ENCODE assay signal across 1 cellular context in the genomic region with DNA sequence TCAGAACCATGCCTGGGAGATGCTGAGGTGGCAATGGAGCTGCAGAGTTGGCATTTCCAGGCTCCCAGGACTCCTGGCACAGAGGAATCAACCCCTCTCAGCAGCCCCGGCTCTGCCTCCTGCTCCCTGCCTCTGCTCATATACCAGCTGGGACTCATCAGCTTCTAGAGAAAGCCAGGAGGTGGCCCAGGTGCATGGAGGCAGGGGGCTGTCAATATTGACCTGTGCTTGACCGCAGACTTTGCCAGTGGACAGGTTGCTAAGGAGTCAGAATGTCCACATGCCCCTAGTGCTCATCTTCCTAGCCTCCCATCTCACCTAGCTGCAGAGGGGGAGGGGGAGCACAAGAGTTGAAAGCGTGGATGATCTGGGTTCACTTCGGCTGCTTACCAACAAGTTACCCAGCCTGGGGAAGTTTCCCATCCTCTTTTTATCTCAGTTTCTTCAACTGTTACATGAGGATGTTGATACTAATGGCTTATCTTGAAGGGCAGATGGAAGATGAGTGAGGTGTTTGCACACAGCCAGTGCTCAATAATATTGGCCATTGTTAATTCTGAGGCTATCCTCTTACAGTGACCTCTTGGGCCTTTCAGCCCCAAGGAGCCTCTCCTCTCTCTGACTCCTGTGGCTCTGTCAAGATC.
TF ChIP-seq lines count a peak whose summit lies in the region.

No MANE protein-coding gene starts in this region.

TF ChIP-seq in K562, 482 proteins besides CTCF, POLR2A, EP300 and RAD21 (continues in another document):
- TF ChIP-seq KDM1A (IDR thresholded peaks at IDR 0.05) (peak in 1 of 2 experiments; percentile 22; a peak in 1 of 4 replicates), GATA2 (CRISPR knock-in tag; IDR thresholded peaks at IDR 0.05) (peak; percentile 26; the same call in 1 of the 2 replicates), KAT7 (CRISPR knock-in tag; IDR thresholded peaks at IDR 0.05; ENCODE audit: borderline replicate concordance) (no peak), TCF3 (CRISPR knock-in tag; IDR thresholded peaks at IDR 0.05) (peak; percentile 86), CGGBP1 (CRISPR knock-in tag; IDR thresholded peaks at IDR 0.05) (no peak), TAF1 (IDR thresholded peaks at IDR 0.05; ENCODE audit: control insufficient read depth, extremely low read depth, insufficient read depth, low read length, severe bottlenecking) (no peak), MAFG (tag; conservative IDR thresholded peaks at IDR 0.05) (no peak), U2AF2 (optimal IDR thresholded peaks at IDR 0.05; ENCODE audit: low read depth, low read length) (no peak), CBFA2T3 (IDR thresholded peaks at IDR 0.05) (peak; percentile 81), PML (IDR thresholded peaks at IDR 0.05; ENCODE audit: low read length) (no peak), IFI16 (CRISPR knock-in tag; IDR thresholded peaks at IDR 0.05) (no peak), GTF2F1 (IDR thresholded peaks at IDR 0.05; ENCODE audit: low read depth, low read length) (no peak), NEUROD1 (IDR thresholded peaks at IDR 0.05; ENCODE audit: borderline replicate concordance, low read depth, low read length, partially characterized antibody) (no peak), EWSR1 (IDR thresholded peaks at IDR 0.05; ENCODE audit: borderline replicate concordance, low read depth, partially characterized antibody) (no peak), BRD9 (IDR thresholded peaks at IDR 0.05; ENCODE audit: low read depth, partially characterized antibody) (no peak), HMBOX1 (IDR thresholded peaks at IDR 0.05) (peak; percentile 77), ZNF740 (CRISPR knock-in tag; IDR thresholded peaks at IDR 0.05) (no peak), ZNF740 (tag; IDR thresholded peaks at IDR 0.05) (no peak), TEAD4 (IDR thresholded peaks at IDR 0.05; ENCODE audit: low read length) (peak; percentile 71), TEAD4 (CRISPR knock-in tag; IDR thresholded peaks at IDR 0.05; ENCODE audit: borderline replicate concordance) (no peak), HOXB6 (CRISPR knock-in tag; IDR thresholded peaks at IDR 0.05; ENCODE audit: borderline replicate concordance) (no peak), ARNT (IDR thresholded peaks at IDR 0.05) (no peak), NCOR1 (IDR thresholded peaks at IDR 0.05) (peak; percentile 71), SMARCA4 (IDR thresholded peaks at IDR 0.05) (peak; percentile 51; the same call in 1 of the 2 replicates), RNF2 (IDR thresholded peaks at IDR 0.05) (no peak; the same call in 1 of the 2 replicates), ARID1B (IDR thresholded peaks at IDR 0.05) (peak; percentile 85), CEBPZ (IDR thresholded peaks at IDR 0.05; ENCODE audit: borderline replicate concordance, low read depth, low read length) (no peak), NR2C1 (IDR thresholded peaks at IDR 0.05) (peak; percentile 81), NR2C1 (tag; IDR thresholded peaks at IDR 0.05) (peak; percentile 79), ZKSCAN8 (CRISPR knock-in tag; IDR thresholded peaks at IDR 0.05) (peak; percentile 76; the same call in 1 of the 2 replicates), CCAR2 (IDR thresholded peaks at IDR 0.05; ENCODE audit: low read depth, low read length) (no peak), MTF1 (CRISPR knock-in tag; IDR thresholded peaks at IDR 0.05; ENCODE audit: borderline replicate concordance) (no peak), E2F5 (CRISPR knock-in tag; IDR thresholded peaks at IDR 0.05) (no peak), LARP7 (IDR thresholded peaks at IDR 0.05) (no peak), CBFA2T2 (conservative IDR thresholded peaks at IDR 0.05) (peak; percentile 66), ZNF511 (CRISPR knock-in tag; IDR thresholded peaks at IDR 0.05) (no peak), ZNF707 (CRISPR knock-in tag; conservative IDR thresholded peaks at IDR 0.05) (no peak), PRMT5 (CRISPR knock-in tag; IDR thresholded peaks at IDR 0.05) (no peak), CCNT2 (IDR thresholded peaks at IDR 0.05; ENCODE audit: borderline replicate concordance, extremely low read depth, insufficient read length, low read depth, low read length) (peak; percentile 19)
- TF ChIP-seq, protein P1, sequence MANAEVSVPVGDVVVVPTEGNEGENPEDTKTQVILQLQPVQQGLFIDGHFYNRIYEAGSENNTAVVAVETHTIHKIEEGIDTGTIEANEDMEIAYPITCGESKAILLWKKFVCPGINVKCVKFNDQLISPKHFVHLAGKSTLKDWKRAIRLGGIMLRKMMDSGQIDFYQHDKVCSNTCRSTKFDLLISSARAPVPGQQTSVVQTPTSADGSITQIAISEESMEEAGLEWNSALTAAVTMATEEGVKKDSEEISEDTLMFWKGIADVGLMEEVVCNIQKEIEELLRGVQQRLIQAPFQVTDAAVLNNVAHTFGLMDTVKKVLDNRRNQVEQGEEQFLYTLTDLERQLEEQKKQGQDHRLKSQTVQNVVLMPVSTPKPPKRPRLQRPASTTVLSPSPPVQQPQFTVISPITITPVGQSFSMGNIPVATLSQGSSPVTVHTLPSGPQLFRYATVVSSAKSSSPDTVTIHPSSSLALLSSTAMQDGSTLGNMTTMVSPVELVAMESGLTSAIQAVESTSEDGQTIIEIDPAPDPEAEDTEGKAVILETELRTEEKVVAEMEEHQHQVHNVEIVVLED (CRISPR knock-in tag; IDR thresholded peaks at IDR 0.05) = no peak
- TF ChIP-seq, protein P2, sequence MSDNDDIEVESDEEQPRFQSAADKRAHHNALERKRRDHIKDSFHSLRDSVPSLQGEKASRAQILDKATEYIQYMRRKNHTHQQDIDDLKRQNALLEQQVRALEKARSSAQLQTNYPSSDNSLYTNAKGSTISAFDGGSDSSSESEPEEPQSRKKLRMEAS (CRISPR knock-in tag; IDR thresholded peaks at IDR 0.05) = no peak
- TF ChIP-seq, protein P3, sequence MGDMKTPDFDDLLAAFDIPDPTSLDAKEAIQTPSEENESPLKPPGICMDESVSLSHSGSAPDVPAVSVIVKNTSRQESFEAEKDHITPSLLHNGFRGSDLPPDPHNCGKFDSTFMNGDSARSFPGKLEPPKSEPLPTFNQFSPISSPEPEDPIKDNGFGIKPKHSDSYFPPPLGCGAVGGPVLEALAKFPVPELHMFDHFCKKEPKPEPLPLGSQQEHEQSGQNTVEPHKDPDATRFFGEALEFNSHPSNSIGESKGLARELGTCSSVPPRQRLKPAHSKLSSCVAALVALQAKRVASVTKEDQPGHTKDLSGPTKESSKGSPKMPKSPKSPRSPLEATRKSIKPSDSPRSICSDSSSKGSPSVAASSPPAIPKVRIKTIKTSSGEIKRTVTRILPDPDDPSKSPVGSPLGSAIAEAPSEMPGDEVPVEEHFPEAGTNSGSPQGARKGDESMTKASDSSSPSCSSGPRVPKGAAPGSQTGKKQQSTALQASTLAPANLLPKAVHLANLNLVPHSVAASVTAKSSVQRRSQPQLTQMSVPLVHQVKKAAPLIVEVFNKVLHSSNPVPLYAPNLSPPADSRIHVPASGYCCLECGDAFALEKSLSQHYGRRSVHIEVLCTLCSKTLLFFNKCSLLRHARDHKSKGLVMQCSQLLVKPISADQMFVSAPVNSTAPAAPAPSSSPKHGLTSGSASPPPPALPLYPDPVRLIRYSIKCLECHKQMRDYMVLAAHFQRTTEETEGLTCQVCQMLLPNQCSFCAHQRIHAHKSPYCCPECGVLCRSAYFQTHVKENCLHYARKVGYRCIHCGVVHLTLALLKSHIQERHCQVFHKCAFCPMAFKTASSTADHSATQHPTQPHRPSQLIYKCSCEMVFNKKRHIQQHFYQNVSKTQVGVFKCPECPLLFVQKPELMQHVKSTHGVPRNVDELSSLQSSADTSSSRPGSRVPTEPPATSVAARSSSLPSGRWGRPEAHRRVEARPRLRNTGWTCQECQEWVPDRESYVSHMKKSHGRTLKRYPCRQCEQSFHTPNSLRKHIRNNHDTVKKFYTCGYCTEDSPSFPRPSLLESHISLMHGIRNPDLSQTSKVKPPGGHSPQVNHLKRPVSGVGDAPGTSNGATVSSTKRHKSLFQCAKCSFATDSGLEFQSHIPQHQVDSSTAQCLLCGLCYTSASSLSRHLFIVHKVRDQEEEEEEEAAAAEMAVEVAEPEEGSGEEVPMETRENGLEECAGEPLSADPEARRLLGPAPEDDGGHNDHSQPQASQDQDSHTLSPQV (IDR thresholded peaks at IDR 0.05) = 0 out of 2 replicates have a peak, but pooled peaks have one; percentile 31
- TF ChIP-seq, protein P4, sequence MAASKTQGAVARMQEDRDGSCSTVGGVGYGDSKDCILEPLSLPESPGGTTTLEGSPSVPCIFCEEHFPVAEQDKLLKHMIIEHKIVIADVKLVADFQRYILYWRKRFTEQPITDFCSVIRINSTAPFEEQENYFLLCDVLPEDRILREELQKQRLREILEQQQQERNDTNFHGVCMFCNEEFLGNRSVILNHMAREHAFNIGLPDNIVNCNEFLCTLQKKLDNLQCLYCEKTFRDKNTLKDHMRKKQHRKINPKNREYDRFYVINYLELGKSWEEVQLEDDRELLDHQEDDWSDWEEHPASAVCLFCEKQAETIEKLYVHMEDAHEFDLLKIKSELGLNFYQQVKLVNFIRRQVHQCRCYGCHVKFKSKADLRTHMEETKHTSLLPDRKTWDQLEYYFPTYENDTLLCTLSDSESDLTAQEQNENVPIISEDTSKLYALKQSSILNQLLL (CRISPR knock-in tag; IDR thresholded peaks at IDR 0.05; ENCODE audit: borderline replicate concordance) = no peak
- TF ChIP-seq, protein P5, sequence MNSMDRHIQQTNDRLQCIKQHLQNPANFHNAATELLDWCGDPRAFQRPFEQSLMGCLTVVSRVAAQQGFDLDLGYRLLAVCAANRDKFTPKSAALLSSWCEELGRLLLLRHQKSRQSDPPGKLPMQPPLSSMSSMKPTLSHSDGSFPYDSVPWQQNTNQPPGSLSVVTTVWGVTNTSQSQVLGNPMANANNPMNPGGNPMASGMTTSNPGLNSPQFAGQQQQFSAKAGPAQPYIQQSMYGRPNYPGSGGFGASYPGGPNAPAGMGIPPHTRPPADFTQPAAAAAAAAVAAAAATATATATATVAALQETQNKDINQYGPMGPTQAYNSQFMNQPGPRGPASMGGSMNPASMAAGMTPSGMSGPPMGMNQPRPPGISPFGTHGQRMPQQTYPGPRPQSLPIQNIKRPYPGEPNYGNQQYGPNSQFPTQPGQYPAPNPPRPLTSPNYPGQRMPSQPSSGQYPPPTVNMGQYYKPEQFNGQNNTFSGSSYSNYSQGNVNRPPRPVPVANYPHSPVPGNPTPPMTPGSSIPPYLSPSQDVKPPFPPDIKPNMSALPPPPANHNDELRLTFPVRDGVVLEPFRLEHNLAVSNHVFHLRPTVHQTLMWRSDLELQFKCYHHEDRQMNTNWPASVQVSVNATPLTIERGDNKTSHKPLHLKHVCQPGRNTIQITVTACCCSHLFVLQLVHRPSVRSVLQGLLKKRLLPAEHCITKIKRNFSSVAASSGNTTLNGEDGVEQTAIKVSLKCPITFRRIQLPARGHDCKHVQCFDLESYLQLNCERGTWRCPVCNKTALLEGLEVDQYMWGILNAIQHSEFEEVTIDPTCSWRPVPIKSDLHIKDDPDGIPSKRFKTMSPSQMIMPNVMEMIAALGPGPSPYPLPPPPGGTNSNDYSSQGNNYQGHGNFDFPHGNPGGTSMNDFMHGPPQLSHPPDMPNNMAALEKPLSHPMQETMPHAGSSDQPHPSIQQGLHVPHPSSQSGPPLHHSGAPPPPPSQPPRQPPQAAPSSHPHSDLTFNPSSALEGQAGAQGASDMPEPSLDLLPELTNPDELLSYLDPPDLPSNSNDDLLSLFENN (IDR thresholded peaks at IDR 0.05; ENCODE audit: low read depth in 2 of 2, low read length in 2 of 2) = no peak
